20 cellular contexts compared by ENCODE assay signal in the genomic region with DNA sequence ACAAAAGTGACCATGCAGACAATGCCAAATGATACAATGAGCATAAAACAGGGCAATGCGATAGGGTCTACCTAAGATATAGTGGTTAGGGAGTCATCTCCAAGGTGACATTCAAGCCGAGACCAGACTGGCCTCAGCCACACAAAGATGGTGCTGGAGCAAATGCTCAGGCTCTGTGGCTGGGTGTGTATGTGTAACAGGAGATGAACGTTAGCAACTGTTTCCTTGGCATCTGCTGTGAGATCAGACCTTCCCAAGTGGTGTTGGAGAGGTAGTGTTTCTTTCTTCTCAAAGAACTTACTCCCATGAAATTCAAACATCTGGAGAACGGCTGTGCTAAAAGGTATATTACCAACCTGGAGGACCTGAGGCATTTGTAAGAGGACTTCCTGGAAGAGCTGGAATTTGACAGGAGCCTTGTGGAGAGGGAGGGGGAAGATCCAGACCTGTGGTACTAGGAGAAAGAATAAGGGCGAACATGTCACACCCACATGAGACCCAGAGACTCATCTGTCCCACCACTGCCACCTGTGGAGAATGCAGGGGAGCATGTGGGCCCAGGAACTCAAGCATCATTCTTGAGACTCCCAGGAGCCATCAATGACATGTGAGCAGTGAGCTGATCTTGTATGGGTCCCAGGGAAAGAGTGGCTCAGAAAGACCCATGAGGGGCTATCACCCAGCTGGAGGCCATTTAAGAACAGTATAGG. TPM values are rescaled to one million over a fixed set of nuclear protein-coding genes. Genes with fewer than 3 reads are reported as not detected.
DNase-seq lines count a peak whose midpoint lies in the region; ATAC-seq lines count a peak whose summit lies in the region.
"Had no signal": no experiment of that assay in that cellular context is flagged by ENCODE, and none has a peak within 500 bp of the region (broad histone marks: within the 10 kb centered on the region; RNA-seq: fewer than 3 reads in every experiment).

No MANE protein-coding gene starts in this region.

- no peaks in the 10 kb centered on the region for H3K27me3 Mint-ChIP-seq in activated naive CD4-positive, alpha-beta T cell treated with anti-CD3 and anti-CD28 coated beads, Interleukin-2, amount 50 U/mL, for 24 hours
- H3K27me3 Mint-ChIP-seq in activated naive CD4-positive, alpha-beta T cell treated with anti-CD3 and anti-CD28 coated beads for 36 hours (ENCODE audit: low read depth), result no peaks in the 10 kb centered on the region
- no peaks in the 10 kb centered on the region for H3K27me3 Mint-ChIP-seq in activated naive CD8-positive, alpha-beta T cell treated with anti-CD3 and anti-CD28 coated beads for 36 hours
- no peaks in the 10 kb centered on the region for H3K27me3 Mint-ChIP-seq in naive thymus-derived CD4-positive, alpha-beta T cell

- no peak overlapping the region for H3K4me3 Mint-ChIP-seq in activated naive CD4-positive, alpha-beta T cell treated with anti-CD3 and anti-CD28 coated beads, Interleukin-2, amount 50 U/mL, for 24 hours
- no peak overlapping the region for H3K4me3 Mint-ChIP-seq in activated naive CD4-positive, alpha-beta T cell treated with anti-CD3 and anti-CD28 coated beads for 36 hours
- no peak overlapping the region for H3K4me3 Mint-ChIP-seq in activated naive CD8-positive, alpha-beta T cell treated with anti-CD3 and anti-CD28 coated beads for 36 hours
- H3K4me3 Mint-ChIP-seq in naive thymus-derived CD4-positive, alpha-beta T cell, result no peak overlapping the region
- H3K4me3 Mint-ChIP-seq: GM23338 had no signal

- H3K36me3 Mint-ChIP-seq in activated naive CD4-positive, alpha-beta T cell treated with anti-CD3 and anti-CD28 coated beads, Interleukin-2, amount 50 U/mL, for 24 hours, result peaks cover 12% of the 10 kb centered on the region
- H3K36me3 Mint-ChIP-seq in activated naive CD4-positive, alpha-beta T cell treated with anti-CD3 and anti-CD28 coated beads for 36 hours (ENCODE audit: low read depth), result peaks cover 4% of the 10 kb centered on the region
- H3K36me3 Mint-ChIP-seq in activated naive CD8-positive, alpha-beta T cell treated with anti-CD3 and anti-CD28 coated beads for 36 hours, result peaks cover 12% of the 10 kb centered on the region
- peaks cover 11 to 53% (median 22%) of the 10 kb centered on the region in 5 donors for H3K36me3 Mint-ChIP-seq in naive thymus-derived CD4-positive, alpha-beta T cell

- CTCF ChIA-PET in activated naive CD4-positive, alpha-beta T cell treated with anti-CD3 and anti-CD28 coated beads for 36 hours (lab: Charles Lee), result interaction anchor here (1.4 to 3.1 kb wide), 2 partner anchors 14 to 45 kb away, joined by 3 to 13 read pairs; a partner anchor contains a TSS
- CTCF ChIA-PET in naive thymus-derived CD4-positive, alpha-beta T cell (lab: Charles Lee), result interaction anchor here (0.6 kb wide), 2 partner anchors 9 to 44 kb away, joined by 3 read pairs; no protein-coding TSS in a partner anchor

- POLR2A ChIA-PET in naive thymus-derived CD4-positive, alpha-beta T cell (lab: Charles Lee), result interaction anchor here (0.6 to 1.5 kb wide), 4 partner anchors 35 to 67 kb away, joined by 3 to 6 read pairs (median 4); no protein-coding TSS in a partner anchor

- no peak overlapping the region for H3K4me3 ChIP-seq in naive thymus-derived CD4-positive, alpha-beta T cell (ENCODE audit: low read length)
- H3K4me3 ChIP-seq: GM23338, left lung, ovary, right lobe of liver, vagina had no signal

- no peak for DNase-seq in activated naive CD4-positive, alpha-beta T cell treated with anti-CD3 and anti-CD28 coated beads for 36 hours
- no peak for DNase-seq in activated naive CD8-positive, alpha-beta T cell treated with anti-CD3 and anti-CD28 coated beads for 36 hours
- no peak for DNase-seq in naive thymus-derived CD4-positive, alpha-beta T cell
- DNase-seq in ureter (ENCODE audit: low spot score), result peak; percentile 7
- no peak for DNase-seq in NCI-H1436 treated with DMSO at 0.1 percent for 48 hours (lab: John Stamatoyannopoulos, UW)
- DNase-seq in DMS53 treated with DMSO at 0.1 percent for 48 hours (lab: John Stamatoyannopoulos, UW; ENCODE audit: unreplicated experiment), result no peak
- DNase-seq: ACHN; activated CD4-positive, alpha-beta T cell treated with anti-CD3 and anti-CD28 coated beads for 1 hour; activated naive CD4-positive, alpha-beta T cell treated with Interleukin-2 at 50 U/mL for 16 hours; glutamatergic neuron; KBM-7; left lung; NCI-H2029; NCI-H446; ovary; right lobe of liver had no signal

- no peaks in the 10 kb centered on the region for H3K9me3 ChIP-seq in naive thymus-derived CD4-positive, alpha-beta T cell (ENCODE audit: control insufficient read depth in 2 of 3, low read length in 3 of 3)
- H3K9me3 ChIP-seq: left lung, ovary, right lobe of liver, vagina had no signal

- no peak for ATAC-seq in naive thymus-derived CD4-positive, alpha-beta T cell
- no peak for ATAC-seq in GM21825 (IDR thresholded peaks at IDR 0.05; ENCODE audit: unreplicated experiment)
- ATAC-seq: GM23338, left lung, right lobe of liver had no signal

- intact Hi-C loops in activated naive CD4-positive, alpha-beta T cell treated with anti-CD3 and anti-CD28 coated beads for 36 hours (cut with micrococcal nuclease), result no loop called here
- intact Hi-C loops in naive thymus-derived CD4-positive, alpha-beta T cell (cut with micrococcal nuclease), result loop anchor here in 1 of 2 donors (5.0 kb wide), 1 partner anchor 33 kb away; no protein-coding TSS in a partner anchor

- no peaks in the 10 kb centered on the region for H3K4me1 ChIP-seq in naive thymus-derived CD4-positive, alpha-beta T cell (ENCODE audit: control insufficient read depth in 2 of 2, insufficient read depth in 2 of 2, low read length in 2 of 2)
- H3K4me1 ChIP-seq: right lobe of liver, vagina had no signal

- peaks cover 22% of the 10 kb centered on the region for H3K4me1 Mint-ChIP-seq in activated naive CD4-positive, alpha-beta T cell treated with anti-CD3 and anti-CD28 coated beads, Interleukin-2, amount 50 U/mL, for 24 hours
- H3K4me1 Mint-ChIP-seq in activated naive CD4-positive, alpha-beta T cell treated with anti-CD3 and anti-CD28 coated beads for 36 hours (ENCODE audit: low read depth), result peaks cover 14% of the 10 kb centered on the region
- peaks cover 14% of the 10 kb centered on the region for H3K4me1 Mint-ChIP-seq in activated naive CD8-positive, alpha-beta T cell treated with anti-CD3 and anti-CD28 coated beads for 36 hours
- H3K4me1 Mint-ChIP-seq in naive thymus-derived CD4-positive, alpha-beta T cell, result peaks cover 7 to 29% (median 12%) of the 10 kb centered on the region in 7 donors

- peaks cover 9 to 62% (median 12%) of the 10 kb centered on the region in 3 experiments for H3K36me3 ChIP-seq in naive thymus-derived CD4-positive, alpha-beta T cell (ENCODE audit: control insufficient read depth in 2 of 3, insufficient read depth in 3 of 3, low read length in 3 of 3)
- H3K36me3 ChIP-seq: ovary had no signal

- no peaks in the 10 kb centered on the region for H3K9me3 Mint-ChIP-seq in activated naive CD4-positive, alpha-beta T cell treated with anti-CD3 and anti-CD28 coated beads, Interleukin-2, amount 50 U/mL, for 24 hours
- H3K9me3 Mint-ChIP-seq in activated naive CD4-positive, alpha-beta T cell treated with anti-CD3 and anti-CD28 coated beads for 36 hours, result no peaks in the 10 kb centered on the region
- no peaks in the 10 kb centered on the region for H3K9me3 Mint-ChIP-seq in activated naive CD8-positive, alpha-beta T cell treated with anti-CD3 and anti-CD28 coated beads for 36 hours
- H3K9me3 Mint-ChIP-seq in naive thymus-derived CD4-positive, alpha-beta T cell, result peaks cover 0 to 4% (median 0%) of the 10 kb centered on the region in 11 donors
- H3K9me3 Mint-ChIP-seq: GM23338 had no signal

- H3K27me3 ChIP-seq in naive thymus-derived CD4-positive, alpha-beta T cell (ENCODE audit: control insufficient read depth in 2 of 2, insufficient read depth in 2 of 2, low read length in 2 of 2), result no peaks in the 10 kb centered on the region
- H3K27me3 ChIP-seq: left lung, ovary, right lobe of liver, vagina had no signal

- H3K27ac Mint-ChIP-seq in activated naive CD4-positive, alpha-beta T cell treated with anti-CD3 and anti-CD28 coated beads, Interleukin-2, amount 50 U/mL, for 24 hours, result peak overlapping the region; percentile 55
- no peak overlapping the region for H3K27ac Mint-ChIP-seq in activated naive CD4-positive, alpha-beta T cell treated with anti-CD3 and anti-CD28 coated beads for 36 hours
- peak overlapping the region; percentile 14 for H3K27ac Mint-ChIP-seq in activated naive CD8-positive, alpha-beta T cell treated with anti-CD3 and anti-CD28 coated beads for 36 hours
- H3K27ac Mint-ChIP-seq in naive thymus-derived CD4-positive, alpha-beta T cell, result peak overlapping the region in 8 of 9 donors; percentile 27 to 85 (median 50)
- H3K27ac Mint-ChIP-seq: GM23338 had no signal

- H3K27ac ChIP-seq in naive thymus-derived CD4-positive, alpha-beta T cell (ENCODE audit: low read depth, low read length), result no peak overlapping the region
- H3K27ac ChIP-seq: left lung, ovary, right lobe of liver, vagina had no signal

RNA-seq across cellular contexts. Expression of a gene that starts 21.4 kb away (rescaled TPM):
- 100 to 1,000 TPM; 272 to 284 TPM for total RNA-seq in activated naive CD4-positive, alpha-beta T cell treated with anti-CD3 and anti-CD28 coated beads for 36 hours
- 100 to 1,000 TPM; 407 to 417 TPM for total RNA-seq in activated naive CD8-positive, alpha-beta T cell treated with anti-CD3 and anti-CD28 coated beads for 36 hours
- 100 to 1,000 TPM; 212 to 512 (median 272) TPM for total RNA-seq in naive thymus-derived CD4-positive, alpha-beta T cell
- polyA plus RNA-seq in naive thymus-derived CD4-positive, alpha-beta T cell, result 100 to 1,000 TPM; 272 to 295 TPM
- total RNA-seq in ureter, result 123 TPM

RNA-seq across cellular contexts. Expression of a gene that starts 45.0 kb away (rescaled TPM):
- total RNA-seq in activated naive CD4-positive, alpha-beta T cell treated with anti-CD3 and anti-CD28 coated beads for 36 hours, result 10 to 100 TPM; 15.5 to 18.5 TPM
- total RNA-seq in activated naive CD8-positive, alpha-beta T cell treated with anti-CD3 and anti-CD28 coated beads for 36 hours, result 10 to 100 TPM; 27.5 to 29.6 TPM
- 100 to 1,000 TPM in 1 of 5 experiments, 10 to 100 TPM in 4; 63.6 to 104 (median 94.1) TPM for total RNA-seq in naive thymus-derived CD4-positive, alpha-beta T cell
- 100 to 1,000 TPM in 1 of 2 donors, 10 to 100 TPM in 1; 70.4 to 112 TPM for polyA plus RNA-seq in naive thymus-derived CD4-positive, alpha-beta T cell
- 53.4 TPM for total RNA-seq in ureter
